In the genomic region with DNA sequence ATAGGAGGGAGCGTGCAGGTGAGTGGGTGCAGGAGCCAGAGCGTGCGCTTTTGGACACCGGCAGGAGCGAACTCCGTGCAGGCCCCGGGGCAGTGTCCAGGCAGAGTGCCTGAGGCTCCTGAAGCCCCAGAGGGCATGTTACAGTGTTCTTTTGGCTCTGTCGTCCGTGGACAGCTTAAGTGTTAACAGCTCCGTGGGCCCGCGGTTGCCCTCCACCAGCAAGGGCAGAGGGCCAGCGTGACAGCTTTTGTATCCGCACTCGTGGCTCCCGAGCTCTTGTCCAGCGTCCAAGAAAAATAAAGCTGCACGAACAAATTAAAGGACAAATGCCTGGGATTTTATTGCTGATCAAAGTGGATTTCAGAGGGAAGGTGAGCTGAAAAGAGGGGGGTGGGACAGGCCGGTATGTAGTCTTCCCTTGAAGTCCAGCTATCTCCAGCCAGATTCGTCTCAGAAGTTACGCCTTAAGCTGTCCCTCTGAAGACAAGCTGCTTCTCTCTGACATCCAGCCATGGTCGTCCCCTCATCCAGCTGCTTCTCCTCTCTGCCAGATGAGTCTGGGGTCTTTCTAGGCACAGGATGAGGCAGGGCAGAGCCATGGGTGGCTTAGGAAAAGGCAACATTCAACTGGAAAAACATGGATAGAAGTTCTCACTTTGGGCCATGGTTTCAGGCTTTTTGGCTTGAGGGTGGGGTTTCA, we compare ENCODE assay signal across 7 cellular contexts. TPM values are rescaled to one million over a fixed set of nuclear protein-coding genes. Genes with fewer than 3 reads are reported as not detected.
DNase-seq lines count a peak whose midpoint lies in the region; ATAC-seq lines count a peak whose summit lies in the region.

No MANE protein-coding gene starts in this region.

- H3K4me3 ChIP-seq in HUES6 (ENCODE audit: low read depth, low read length), result peak overlapping the region; percentile 52
- peak overlapping the region; percentile 84 for H3K4me3 ChIP-seq in iPS-15b (ENCODE audit: low read depth, low read length)

- intact Hi-C loops in activated T-helper 1 cell treated with anti-CD3 and anti-CD28 coated beads, Interleukin-12 subunit alpha, Interleukin-12 subunit beta, Interleukin-2, Interleukin-4 antibody, amounts not matched to agents 30 ng/mL and 10 ng/mL and 1 ng/mL, durations not matched to agents 14 hours and 24 hours and 36 hours (cut with micrococcal nuclease), result loop anchor here (1.0 to 5.0 kb wide), 2 partner anchors 72 to 204 kb away; no protein-coding TSS in a partner anchor

- H3K9ac ChIP-seq in HUES6 (ENCODE audit: low read length) (peak overlapping the region; percentile 68), iPS-15b (ENCODE audit: low read depth, low read length) (peak overlapping the region; percentile 90)

- peaks cover 16% of the 10 kb centered on the region for H3K27me3 Mint-ChIP-seq in activated T-helper 1 cell treated with anti-CD3 and anti-CD28 coated beads, Interleukin-12 subunit alpha, Interleukin-12 subunit beta, Interleukin-2, Interleukin-4 antibody, amounts not matched to agents 30 ng/mL and 10 ng/mL and 1 ng/mL, durations not matched to agents 14 hours and 24 hours and 36 hours (ENCODE audit: insufficient read depth)
- no peaks in the 10 kb centered on the region for H3K27me3 Mint-ChIP-seq in stimulated activated memory B cell treated with anti-CD40 and anti-IgM and Interleukin-4, amounts not matched to agents 10 μg/mL and 1 μg/mL and 100 μg/mL, for 72 hours

- H3K9me3 ChIP-seq in HUES6 (ENCODE audit: control insufficient read depth, insufficient read depth, low read depth, low read length) (no peaks in the 10 kb centered on the region; the same call in 1 of the 2 replicates), iPS-15b (ENCODE audit: control insufficient read depth, insufficient read depth, low read length) (no peaks in the 10 kb centered on the region)

- no peaks in the 10 kb centered on the region for H3K9me3 Mint-ChIP-seq in activated T-helper 1 cell treated with anti-CD3 and anti-CD28 coated beads, Interleukin-12 subunit alpha, Interleukin-12 subunit beta, Interleukin-2, Interleukin-4 antibody, amounts not matched to agents 30 ng/mL and 10 ng/mL and 1 ng/mL, durations not matched to agents 14 hours and 24 hours and 36 hours
- peaks cover 8% of the 10 kb centered on the region for H3K9me3 Mint-ChIP-seq in stimulated activated memory B cell treated with anti-CD40 and anti-IgM and Interleukin-4, amounts not matched to agents 10 μg/mL and 1 μg/mL and 100 μg/mL, for 72 hours

- H3K36me3 ChIP-seq in HUES6 (ENCODE audit: control insufficient read depth, insufficient read depth, low read length) (no peaks in the 10 kb centered on the region), iPS-15b (ENCODE audit: control insufficient read depth, insufficient read depth, low read length) (no peaks in the 10 kb centered on the region)

- peak overlapping the region; percentile 96 for H3K4me3 Mint-ChIP-seq in activated T-helper 1 cell treated with anti-CD3 and anti-CD28 coated beads, Interleukin-12 subunit alpha, Interleukin-12 subunit beta, Interleukin-2, Interleukin-4 antibody, amounts not matched to agents 30 ng/mL and 10 ng/mL and 1 ng/mL, durations not matched to agents 14 hours and 24 hours and 36 hours
- peak overlapping the region; percentile 94 for H3K4me3 Mint-ChIP-seq in stimulated activated memory B cell treated with anti-CD40 and anti-IgM and Interleukin-4, amounts not matched to agents 10 μg/mL and 1 μg/mL and 100 μg/mL, for 72 hours

- H3K4me1 ChIP-seq in HUES6 (ENCODE audit: control insufficient read depth, insufficient read depth, low read length) (peaks cover 33% of the 10 kb centered on the region), iPS-15b (ENCODE audit: control insufficient read depth, insufficient read depth, low read length) (peaks cover 9% of the 10 kb centered on the region)

- no peak for ATAC-seq in stimulated activated memory B cell treated with anti-CD40 and anti-IgM and Interleukin-4, amounts not matched to agents 10 μg/mL and 1 μg/mL and 100 μg/mL, for 72 hours
- no peak for ATAC-seq in HG03280 (IDR thresholded peaks at IDR 0.05; ENCODE audit: unreplicated experiment)

- H3K27ac Mint-ChIP-seq in activated T-helper 1 cell treated with anti-CD3 and anti-CD28 coated beads, Interleukin-12 subunit alpha, Interleukin-12 subunit beta, Interleukin-2, Interleukin-4 antibody, amounts not matched to agents 30 ng/mL and 10 ng/mL and 1 ng/mL, durations not matched to agents 14 hours and 24 hours and 36 hours, result no peak overlapping the region
- H3K27ac Mint-ChIP-seq in stimulated activated memory B cell treated with anti-CD40 and anti-IgM and Interleukin-4, amounts not matched to agents 10 μg/mL and 1 μg/mL and 100 μg/mL, for 72 hours, result peak overlapping the region; percentile 95

- H3K4me1 Mint-ChIP-seq in activated T-helper 1 cell treated with anti-CD3 and anti-CD28 coated beads, Interleukin-12 subunit alpha, Interleukin-12 subunit beta, Interleukin-2, Interleukin-4 antibody, amounts not matched to agents 30 ng/mL and 10 ng/mL and 1 ng/mL, durations not matched to agents 14 hours and 24 hours and 36 hours (ENCODE audit: low read depth), result peaks cover 59% of the 10 kb centered on the region
- peaks cover 79% of the 10 kb centered on the region for H3K4me1 Mint-ChIP-seq in stimulated activated memory B cell treated with anti-CD40 and anti-IgM and Interleukin-4, amounts not matched to agents 10 μg/mL and 1 μg/mL and 100 μg/mL, for 72 hours

- H3K27ac ChIP-seq in HUES6 (ENCODE audit: low read depth, low read length), result no peak overlapping the region

- peaks cover 33% of the 10 kb centered on the region for H3K27me3 ChIP-seq in HUES6 (ENCODE audit: control insufficient read depth, insufficient read depth, low read length)
- H3K27me3 ChIP-seq in iPS-15b (ENCODE audit: control insufficient read depth, insufficient read depth, low read length), result peaks cover 37% of the 10 kb centered on the region

- peaks cover 8% of the 10 kb centered on the region for H3K36me3 Mint-ChIP-seq in activated T-helper 1 cell treated with anti-CD3 and anti-CD28 coated beads, Interleukin-12 subunit alpha, Interleukin-12 subunit beta, Interleukin-2, Interleukin-4 antibody, amounts not matched to agents 30 ng/mL and 10 ng/mL and 1 ng/mL, durations not matched to agents 14 hours and 24 hours and 36 hours (ENCODE audit: low read depth)
- H3K36me3 Mint-ChIP-seq in stimulated activated memory B cell treated with anti-CD40 and anti-IgM and Interleukin-4, amounts not matched to agents 10 μg/mL and 1 μg/mL and 100 μg/mL, for 72 hours, result peaks cover 26% of the 10 kb centered on the region

- DNase-seq in activated T-helper 1 cell treated with anti-CD3 and anti-CD28 coated beads, Interleukin-12 subunit alpha, Interleukin-12 subunit beta, Interleukin-2, Interleukin-4 antibody, amounts not matched to agents 30 ng/mL and 10 ng/mL and 1 ng/mL, durations not matched to agents 14 hours and 24 hours and 36 hours (ENCODE audit: low spot score), result no peak
- no peak for DNase-seq in kidney tubule cell (ENCODE audit: low spot score)
- DNase-seq in HuH-7 (ENCODE audit: low spot score), result no peak

RNA-seq across cellular contexts. Expression of a gene that starts 1.0 kb away (rescaled TPM):
- total RNA-seq in activated T-helper 1 cell treated with anti-CD3 and anti-CD28 coated beads, Interleukin-12 subunit alpha, Interleukin-12 subunit beta, Interleukin-2, Interleukin-4 antibody, amounts not matched to agents 30 ng/mL and 10 ng/mL and 1 ng/mL, durations not matched to agents 14 hours and 24 hours and 36 hours, result 138 and 143 TPM in 2 replicates

RNA-seq across cellular contexts. Expression of a gene that starts 6.6 kb away (rescaled TPM):
- 221 and 222 TPM in 2 replicates for total RNA-seq in activated T-helper 1 cell treated with anti-CD3 and anti-CD28 coated beads, Interleukin-12 subunit alpha, Interleukin-12 subunit beta, Interleukin-2, Interleukin-4 antibody, amounts not matched to agents 30 ng/mL and 10 ng/mL and 1 ng/mL, durations not matched to agents 14 hours and 24 hours and 36 hours

RNA-seq across cellular contexts. Expression of a gene that starts 11.3 kb away (rescaled TPM):
- 2.4 and 3.2 TPM in 2 replicates for total RNA-seq in activated T-helper 1 cell treated with anti-CD3 and anti-CD28 coated beads, Interleukin-12 subunit alpha, Interleukin-12 subunit beta, Interleukin-2, Interleukin-4 antibody, amounts not matched to agents 30 ng/mL and 10 ng/mL and 1 ng/mL, durations not matched to agents 14 hours and 24 hours and 36 hours

RNA-seq across cellular contexts. Expression of a gene that starts 39.0 kb away (rescaled TPM):
- total RNA-seq in activated T-helper 1 cell treated with anti-CD3 and anti-CD28 coated beads, Interleukin-12 subunit alpha, Interleukin-12 subunit beta, Interleukin-2, Interleukin-4 antibody, amounts not matched to agents 30 ng/mL and 10 ng/mL and 1 ng/mL, durations not matched to agents 14 hours and 24 hours and 36 hours, result 1.7 and 2.0 TPM in 2 replicates

RNA-seq across cellular contexts. Expression of a gene that starts 45.7 kb away (rescaled TPM):
- total RNA-seq in activated T-helper 1 cell treated with anti-CD3 and anti-CD28 coated beads, Interleukin-12 subunit alpha, Interleukin-12 subunit beta, Interleukin-2, Interleukin-4 antibody, amounts not matched to agents 30 ng/mL and 10 ng/mL and 1 ng/mL, durations not matched to agents 14 hours and 24 hours and 36 hours, result not detected in 2 replicates
